1 cellular context compared by ENCODE assay signal in the genomic region with DNA sequence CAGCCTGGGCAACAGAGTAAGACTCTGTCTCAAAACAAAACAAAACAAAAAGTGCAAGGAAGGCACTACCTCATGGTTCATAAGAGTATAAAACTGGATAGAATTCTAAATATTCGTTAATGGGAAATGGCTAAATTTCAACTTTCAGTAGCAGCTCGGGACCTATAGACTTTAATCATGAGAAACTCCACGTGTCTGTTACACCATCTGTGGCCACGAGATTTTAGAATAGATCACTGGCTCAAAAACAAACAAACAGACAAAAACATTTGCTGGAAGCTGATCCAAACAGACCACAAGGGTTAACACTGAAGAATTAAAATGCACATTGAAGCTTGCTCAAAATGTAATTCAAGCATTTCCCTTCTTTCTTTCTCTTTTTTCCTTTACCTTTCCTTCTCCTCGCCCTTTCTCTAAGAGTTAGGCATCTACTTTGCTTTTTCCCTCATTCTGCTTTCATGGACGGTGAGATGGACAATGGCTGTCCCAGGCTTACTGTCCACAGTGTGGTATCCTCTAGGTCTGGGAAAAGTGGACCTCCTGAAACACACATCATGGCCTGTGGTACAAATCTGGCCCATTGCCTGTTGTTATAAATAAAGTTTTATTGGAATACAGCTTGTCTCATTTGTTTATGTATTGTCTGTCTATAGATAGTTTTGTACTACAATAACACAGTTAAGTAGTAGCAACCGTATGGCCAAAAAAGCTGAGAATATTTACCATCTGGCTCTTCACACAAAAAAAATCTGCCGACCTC.
TF ChIP-seq lines count a peak whose summit lies in the region.

No MANE protein-coding gene starts in this region.

TF ChIP-seq in K562, 482 proteins besides CTCF, POLR2A, EP300 and RAD21:
- TF ChIP-seq, protein P1, sequence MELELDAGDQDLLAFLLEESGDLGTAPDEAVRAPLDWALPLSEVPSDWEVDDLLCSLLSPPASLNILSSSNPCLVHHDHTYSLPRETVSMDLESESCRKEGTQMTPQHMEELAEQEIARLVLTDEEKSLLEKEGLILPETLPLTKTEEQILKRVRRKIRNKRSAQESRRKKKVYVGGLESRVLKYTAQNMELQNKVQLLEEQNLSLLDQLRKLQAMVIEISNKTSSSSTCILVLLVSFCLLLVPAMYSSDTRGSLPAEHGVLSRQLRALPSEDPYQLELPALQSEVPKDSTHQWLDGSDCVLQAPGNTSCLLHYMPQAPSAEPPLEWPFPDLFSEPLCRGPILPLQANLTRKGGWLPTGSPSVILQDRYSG (tag; conservative IDR thresholded peaks at IDR 0.05; ENCODE audit: low read depth): no peak
- TF ChIP-seq SMAD4 (CRISPR knock-in tag; conservative IDR thresholded peaks at IDR 0.05) (0 out of 2 replicates have a peak, but pooled peaks have one; percentile 16), MYC (IDR thresholded peaks at IDR 0.05; ENCODE audit: low read depth, low read length) (peak; percentile 47; the same call in 1 of the 2 replicates), MYC (CRISPR knock-in tag; IDR thresholded peaks at IDR 0.05; ENCODE audit: borderline replicate concordance, low read depth) (no peak), GABPB1 (CRISPR knock-in tag; IDR thresholded peaks at IDR 0.05) (no peak), EP400 (IDR thresholded peaks at IDR 0.05) (peak; percentile 62), NFIC (IDR thresholded peaks at IDR 0.05) (peak; percentile 84)
- TF ChIP-seq, protein P2, sequence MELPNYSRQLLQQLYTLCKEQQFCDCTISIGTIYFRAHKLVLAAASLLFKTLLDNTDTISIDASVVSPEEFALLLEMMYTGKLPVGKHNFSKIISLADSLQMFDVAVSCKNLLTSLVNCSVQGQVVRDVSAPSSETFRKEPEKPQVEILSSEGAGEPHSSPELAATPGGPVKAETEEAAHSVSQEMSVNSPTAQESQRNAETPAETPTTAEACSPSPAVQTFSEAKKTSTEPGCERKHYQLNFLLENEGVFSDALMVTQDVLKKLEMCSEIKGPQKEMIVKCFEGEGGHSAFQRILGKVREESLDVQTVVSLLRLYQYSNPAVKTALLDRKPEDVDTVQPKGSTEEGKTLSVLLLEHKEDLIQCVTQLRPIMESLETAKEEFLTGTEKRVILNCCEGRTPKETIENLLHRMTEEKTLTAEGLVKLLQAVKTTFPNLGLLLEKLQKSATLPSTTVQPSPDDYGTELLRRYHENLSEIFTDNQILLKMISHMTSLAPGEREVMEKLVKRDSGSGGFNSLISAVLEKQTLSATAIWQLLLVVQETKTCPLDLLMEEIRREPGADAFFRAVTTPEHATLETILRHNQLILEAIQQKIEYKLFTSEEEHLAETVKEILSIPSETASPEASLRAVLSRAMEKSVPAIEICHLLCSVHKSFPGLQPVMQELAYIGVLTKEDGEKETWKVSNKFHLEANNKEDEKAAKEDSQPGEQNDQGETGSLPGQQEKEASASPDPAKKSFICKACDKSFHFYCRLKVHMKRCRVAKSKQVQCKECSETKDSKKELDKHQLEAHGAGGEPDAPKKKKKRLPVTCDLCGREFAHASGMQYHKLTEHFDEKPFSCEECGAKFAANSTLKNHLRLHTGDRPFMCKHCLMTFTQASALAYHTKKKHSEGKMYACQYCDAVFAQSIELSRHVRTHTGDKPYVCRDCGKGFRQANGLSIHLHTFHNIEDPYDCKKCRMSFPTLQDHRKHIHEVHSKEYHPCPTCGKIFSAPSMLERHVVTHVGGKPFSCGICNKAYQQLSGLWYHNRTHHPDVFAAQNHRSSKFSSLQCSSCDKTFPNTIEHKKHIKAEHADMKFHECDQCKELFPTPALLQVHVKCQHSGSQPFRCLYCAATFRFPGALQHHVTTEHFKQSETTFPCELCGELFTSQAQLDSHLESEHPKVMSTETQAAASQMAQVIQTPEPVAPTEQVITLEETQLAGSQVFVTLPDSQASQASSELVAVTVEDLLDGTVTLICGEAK (IDR thresholded peaks at IDR 0.05): peak; percentile 99
- TF ChIP-seq, protein P2 (CRISPR knock-in tag; IDR thresholded peaks at IDR 0.05): peak; percentile 98
- TF ChIP-seq, protein P3, sequence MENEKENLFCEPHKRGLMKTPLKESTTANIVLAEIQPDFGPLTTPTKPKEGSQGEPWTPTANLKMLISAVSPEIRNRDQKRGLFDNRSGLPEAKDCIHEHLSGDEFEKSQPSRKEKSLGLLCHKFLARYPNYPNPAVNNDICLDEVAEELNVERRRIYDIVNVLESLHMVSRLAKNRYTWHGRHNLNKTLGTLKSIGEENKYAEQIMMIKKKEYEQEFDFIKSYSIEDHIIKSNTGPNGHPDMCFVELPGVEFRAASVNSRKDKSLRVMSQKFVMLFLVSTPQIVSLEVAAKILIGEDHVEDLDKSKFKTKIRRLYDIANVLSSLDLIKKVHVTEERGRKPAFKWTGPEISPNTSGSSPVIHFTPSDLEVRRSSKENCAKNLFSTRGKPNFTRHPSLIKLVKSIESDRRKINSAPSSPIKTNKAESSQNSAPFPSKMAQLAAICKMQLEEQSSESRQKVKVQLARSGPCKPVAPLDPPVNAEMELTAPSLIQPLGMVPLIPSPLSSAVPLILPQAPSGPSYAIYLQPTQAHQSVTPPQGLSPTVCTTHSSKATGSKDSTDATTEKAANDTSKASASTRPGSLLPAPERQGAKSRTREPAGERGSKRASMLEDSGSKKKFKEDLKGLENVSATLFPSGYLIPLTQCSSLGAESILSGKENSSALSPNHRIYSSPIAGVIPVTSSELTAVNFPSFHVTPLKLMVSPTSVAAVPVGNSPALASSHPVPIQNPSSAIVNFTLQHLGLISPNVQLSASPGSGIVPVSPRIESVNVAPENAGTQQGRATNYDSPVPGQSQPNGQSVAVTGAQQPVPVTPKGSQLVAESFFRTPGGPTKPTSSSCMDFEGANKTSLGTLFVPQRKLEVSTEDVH (IDR thresholded peaks at IDR 0.05; ENCODE audit: low read depth, partially characterized antibody): peak; percentile 25
- TF ChIP-seq, protein P4, sequence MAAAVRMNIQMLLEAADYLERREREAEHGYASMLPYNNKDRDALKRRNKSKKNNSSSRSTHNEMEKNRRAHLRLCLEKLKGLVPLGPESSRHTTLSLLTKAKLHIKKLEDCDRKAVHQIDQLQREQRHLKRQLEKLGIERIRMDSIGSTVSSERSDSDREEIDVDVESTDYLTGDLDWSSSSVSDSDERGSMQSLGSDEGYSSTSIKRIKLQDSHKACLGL (CRISPR knock-in tag; IDR thresholded peaks at IDR 0.05; ENCODE audit: borderline replicate concordance, poor library complexity, severe bottlenecking): no peak
- TF ChIP-seq, protein P5, sequence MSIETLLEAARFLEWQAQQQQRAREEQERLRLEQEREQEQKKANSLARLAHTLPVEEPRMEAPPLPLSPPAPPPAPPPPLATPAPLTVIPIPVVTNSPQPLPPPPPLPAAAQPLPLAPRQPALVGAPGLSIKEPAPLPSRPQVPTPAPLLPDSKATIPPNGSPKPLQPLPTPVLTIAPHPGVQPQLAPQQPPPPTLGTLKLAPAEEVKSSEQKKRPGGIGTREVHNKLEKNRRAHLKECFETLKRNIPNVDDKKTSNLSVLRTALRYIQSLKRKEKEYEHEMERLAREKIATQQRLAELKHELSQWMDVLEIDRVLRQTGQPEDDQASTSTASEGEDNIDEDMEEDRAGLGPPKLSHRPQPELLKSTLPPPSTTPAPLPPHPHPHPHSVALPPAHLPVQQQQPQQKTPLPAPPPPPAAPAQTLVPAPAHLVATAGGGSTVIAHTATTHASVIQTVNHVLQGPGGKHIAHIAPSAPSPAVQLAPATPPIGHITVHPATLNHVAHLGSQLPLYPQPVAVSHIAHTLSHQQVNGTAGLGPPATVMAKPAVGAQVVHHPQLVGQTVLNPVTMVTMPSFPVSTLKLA (conservative IDR thresholded peaks at IDR 0.05): peak in 1 of 2 experiments; percentile 40; a peak in 2 of 4 replicates
- TF ChIP-seq, protein P6, sequence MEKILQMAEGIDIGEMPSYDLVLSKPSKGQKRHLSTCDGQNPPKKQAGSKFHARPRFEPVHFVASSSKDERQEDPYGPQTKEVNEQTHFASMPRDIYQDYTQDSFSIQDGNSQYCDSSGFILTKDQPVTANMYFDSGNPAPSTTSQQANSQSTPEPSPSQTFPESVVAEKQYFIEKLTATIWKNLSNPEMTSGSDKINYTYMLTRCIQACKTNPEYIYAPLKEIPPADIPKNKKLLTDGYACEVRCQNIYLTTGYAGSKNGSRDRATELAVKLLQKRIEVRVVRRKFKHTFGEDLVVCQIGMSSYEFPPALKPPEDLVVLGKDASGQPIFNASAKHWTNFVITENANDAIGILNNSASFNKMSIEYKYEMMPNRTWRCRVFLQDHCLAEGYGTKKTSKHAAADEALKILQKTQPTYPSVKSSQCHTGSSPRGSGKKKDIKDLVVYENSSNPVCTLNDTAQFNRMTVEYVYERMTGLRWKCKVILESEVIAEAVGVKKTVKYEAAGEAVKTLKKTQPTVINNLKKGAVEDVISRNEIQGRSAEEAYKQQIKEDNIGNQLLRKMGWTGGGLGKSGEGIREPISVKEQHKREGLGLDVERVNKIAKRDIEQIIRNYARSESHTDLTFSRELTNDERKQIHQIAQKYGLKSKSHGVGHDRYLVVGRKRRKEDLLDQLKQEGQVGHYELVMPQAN (IDR thresholded peaks at IDR 0.05; ENCODE audit: borderline replicate concordance): peak; percentile 20; the same call in 1 of the 2 replicates
- TF ChIP-seq, protein P7, sequence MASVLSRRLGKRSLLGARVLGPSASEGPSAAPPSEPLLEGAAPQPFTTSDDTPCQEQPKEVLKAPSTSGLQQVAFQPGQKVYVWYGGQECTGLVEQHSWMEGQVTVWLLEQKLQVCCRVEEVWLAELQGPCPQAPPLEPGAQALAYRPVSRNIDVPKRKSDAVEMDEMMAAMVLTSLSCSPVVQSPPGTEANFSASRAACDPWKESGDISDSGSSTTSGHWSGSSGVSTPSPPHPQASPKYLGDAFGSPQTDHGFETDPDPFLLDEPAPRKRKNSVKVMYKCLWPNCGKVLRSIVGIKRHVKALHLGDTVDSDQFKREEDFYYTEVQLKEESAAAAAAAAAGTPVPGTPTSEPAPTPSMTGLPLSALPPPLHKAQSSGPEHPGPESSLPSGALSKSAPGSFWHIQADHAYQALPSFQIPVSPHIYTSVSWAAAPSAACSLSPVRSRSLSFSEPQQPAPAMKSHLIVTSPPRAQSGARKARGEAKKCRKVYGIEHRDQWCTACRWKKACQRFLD (CRISPR knock-in tag; IDR thresholded peaks at IDR 0.05): no peak
